8 cellular contexts compared by ENCODE assay signal in the genomic region with DNA sequence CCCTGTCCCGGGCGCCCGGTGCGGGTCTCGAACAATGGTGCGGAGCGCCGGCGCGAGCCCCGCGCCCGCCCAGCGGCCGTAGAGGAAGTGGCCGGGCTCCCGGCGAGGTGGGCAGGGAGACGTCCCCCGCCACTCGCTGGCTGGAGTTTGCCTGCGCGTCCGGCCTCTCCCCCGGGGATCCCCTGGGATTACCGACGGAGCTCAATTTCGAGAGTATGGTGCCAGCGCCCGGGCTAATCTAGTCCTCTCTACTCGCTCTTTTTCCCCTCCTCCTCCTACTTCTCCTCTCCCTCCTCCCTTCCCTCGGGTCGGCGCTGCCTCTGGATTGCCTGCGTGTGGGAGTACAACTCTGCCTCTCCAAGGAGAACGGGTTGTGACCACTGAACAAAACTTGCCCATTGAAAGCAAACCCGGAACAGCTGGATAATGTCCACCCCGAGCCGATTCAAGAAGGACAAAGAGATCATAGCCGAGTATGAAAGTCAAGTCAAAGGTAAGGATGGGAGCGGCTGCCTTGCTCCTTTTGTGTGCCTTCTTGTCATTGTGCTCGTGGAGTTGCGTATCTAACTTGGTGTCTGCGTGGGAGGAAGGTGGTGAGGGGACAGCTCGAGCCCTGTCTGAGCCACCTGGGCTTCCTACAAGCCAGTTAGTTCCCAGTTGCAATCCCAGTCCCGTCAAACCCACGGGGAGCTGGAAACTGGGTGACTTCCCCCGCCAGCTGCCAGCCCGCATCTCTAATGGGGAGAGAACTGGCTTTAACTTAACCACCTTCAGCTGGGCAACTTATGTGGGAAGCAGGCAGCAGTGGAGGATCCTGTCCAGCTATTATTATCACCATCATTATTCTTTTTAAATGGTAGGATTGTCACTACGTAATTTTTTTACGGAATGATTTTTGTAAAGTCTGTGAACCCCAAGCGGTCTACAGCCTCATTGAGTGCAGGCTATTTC. TPM values are rescaled to one million over a fixed set of nuclear protein-coding genes. Genes with fewer than 3 reads are reported as not detected.
A peak's percentile ranks its signal among the peaks of the same experiment; 100 is the strongest.
DNase-seq lines count a peak whose midpoint lies in the region; ATAC-seq and TF ChIP-seq lines count a peak whose summit lies in the region.

A gene (plus strand): TSS at position 310 of the 951 bp plus-strand sequence. CDS start 117 bp downstream, at position 427.

- DNase-seq in activated naive CD4-positive, alpha-beta T cell treated with anti-CD3 and anti-CD28 coated beads, Interleukin-2, amount 50 U/mL, for 16 hours = no peak
- DNase-seq in NCI-H2196 (lab: John Stamatoyannopoulos, UW; ENCODE audit: unreplicated experiment) (peak; percentile 44), adipocyte (ENCODE audit: low read depth) (peak; percentile 88), cardiac muscle cell (ENCODE audit: low read depth in 1 of 2, low spot score in 1 of 2) (peak; percentile 63 to 94)

- no peak within 1 kb of the TSS for H3K27ac Mint-ChIP-seq in activated naive CD4-positive, alpha-beta T cell treated with anti-CD3 and anti-CD28 coated beads, Interleukin-2, amount 50 U/mL, for 24 hours

- H3K27me3 Mint-ChIP-seq in activated naive CD4-positive, alpha-beta T cell treated with anti-CD3 and anti-CD28 coated beads, Interleukin-2, amount 50 U/mL, for 24 hours = peaks cover 23% of the 10 kb centered on the region

- peaks cover 6% of the 10 kb centered on the region for H3K4me1 Mint-ChIP-seq in activated naive CD4-positive, alpha-beta T cell treated with anti-CD3 and anti-CD28 coated beads, Interleukin-2, amount 50 U/mL, for 24 hours

- ATAC-seq in HG02763 (IDR thresholded peaks at IDR 0.05; ENCODE audit: unreplicated experiment) (peak; percentile 20), GM19395 (IDR thresholded peaks at IDR 0.05; ENCODE audit: unreplicated experiment) (no peak)

- no peaks in the 10 kb centered on the region for H3K36me3 Mint-ChIP-seq in activated naive CD4-positive, alpha-beta T cell treated with anti-CD3 and anti-CD28 coated beads, Interleukin-2, amount 50 U/mL, for 24 hours

- no peaks in the 10 kb centered on the region for H3K9me3 Mint-ChIP-seq in activated naive CD4-positive, alpha-beta T cell treated with anti-CD3 and anti-CD28 coated beads, Interleukin-2, amount 50 U/mL, for 24 hours

- H3K4me3 ChIP-seq in adipocyte (ENCODE audit: low read length) (peak within 1 kb of the TSS; percentile 93), cardiac muscle cell (peak within 1 kb of the TSS; percentile 85), neutrophil (ENCODE audit: low read depth in 1 of 2, low read length in 1 of 2) (peak within 1 kb of the TSS; percentile 48 to 65)

- H3K4me1 ChIP-seq in adipocyte (ENCODE audit: control insufficient read depth, insufficient read depth, low read length) = peaks cover 28% of the 10 kb centered on the region
- no peaks in the 10 kb centered on the region for H3K4me1 ChIP-seq in cardiac muscle cell (ENCODE audit: low read depth)
- H3K4me1 ChIP-seq in neutrophil (ENCODE audit: control insufficient read depth in 1 of 2, insufficient read depth in 1 of 2, low read depth in 1 of 2, low read length in 1 of 2) = peaks cover 11 to 19% of the 10 kb centered on the region in 2 experiments

- peak within 1 kb of the TSS; percentile 92 for H3K9ac ChIP-seq in adipocyte (ENCODE audit: low read length)

- peak within 1 kb of the TSS; percentile 44 for H3K27ac ChIP-seq in cardiac muscle cell
- no peak within 1 kb of the TSS for H3K27ac ChIP-seq in neutrophil

- peak within 1 kb of the TSS; percentile 91 for H3K4me3 Mint-ChIP-seq in activated naive CD4-positive, alpha-beta T cell treated with anti-CD3 and anti-CD28 coated beads, Interleukin-2, amount 50 U/mL, for 24 hours

- TF ChIP-seq CTCF in cardiac muscle cell (IDR thresholded peaks at IDR 0.05; ENCODE audit: low read depth, low read length) (peak; percentile 30), neutrophil (IDR thresholded peaks at IDR 0.05) (no peak)

- H3K27me3 ChIP-seq in adipocyte (replicated peaks; ENCODE audit: control insufficient read depth, insufficient read depth, low read length) = no peaks in the 10 kb centered on the region
- H3K27me3 ChIP-seq in cardiac muscle cell = no peaks in the 10 kb centered on the region
- H3K27me3 ChIP-seq in neutrophil = peaks cover 68% of the 10 kb centered on the region

- H3K9me3 ChIP-seq in adipocyte (ENCODE audit: control insufficient read depth, low read length) (no peaks in the 10 kb centered on the region), cardiac muscle cell (ENCODE audit: low read depth) (no peaks in the 10 kb centered on the region), neutrophil (no peaks in the 10 kb centered on the region)

- H3K36me3 ChIP-seq in adipocyte (ENCODE audit: control insufficient read depth, insufficient read depth, low read length, severe bottlenecking) (no peaks in the 10 kb centered on the region), cardiac muscle cell (no peaks in the 10 kb centered on the region), neutrophil (no peaks in the 10 kb centered on the region)

RNA-seq across cellular contexts. Expression of the gene that starts here (rescaled TPM):
- 2.0 and 2.7 TPM in 2 replicates for total RNA-seq in cardiac muscle cell
- polyA plus RNA-seq in cardiac muscle cell = 3.9 and 8.1 TPM in 2 replicates
